Comparison of ENCODE assay signal across 8 cellular contexts in genomic region chr2:222038086-222038802, GRCh38.
A peak's percentile ranks its signal among the peaks of the same experiment; 100 is the strongest.
DNase-seq lines count a peak whose midpoint lies in the region; ATAC-seq and TF ChIP-seq lines count a peak whose summit lies in the region.

No MANE protein-coding gene starts in this region.

- no TSS peak for BruUV-seq in Panc1 (replicated peaks; lab: Mats Ljungman, UMichigan)

- no peaks in the 10 kb centered on the region for H3K9me3 ChIP-seq in GM23248 (ENCODE audit: low read depth)
- H3K9me3 ChIP-seq in Panc1 (ENCODE audit: control insufficient read depth, insufficient read depth, low read depth, low read length), result no peaks in the 10 kb centered on the region

- CTCF ChIA-PET in Panc1 (lab: Charles Lee), result interaction anchor here (0.6 to 0.9 kb wide), 2 partner anchors 12 to 523 kb away, joined by 3 read pairs; no protein-coding TSS in a partner anchor

- POLR2A ChIA-PET in Panc1 (lab: Charles Lee), result no interaction called here

- WGBS in GM23248 (ENCODE audit: low coverage in 1 of 2, low lambda C conversion rate in 2 of 2, missing lambda C conversion rate in 2 of 2), 2 experiments, result 13 to 17% methylated on average over 4 of the region's 4 CpGs

- intact Hi-C loops in Panc1 (cut with micrococcal nuclease; ENCODE audit: unreplicated experiment), result no loop called here

- no peaks in the 10 kb centered on the region for H3F3A ChIP-seq in GM23248 (ENCODE audit: insufficient read depth)

- ATAC-seq in Panc1, result no peak
- ATAC-seq in activated naive CD4-positive, alpha-beta T cell treated with anti-CD3 and anti-CD28 coated beads, Interleukin-2, amount 50 U/mL, for 72 hours, result no peak

- H3K9me3 Mint-ChIP-seq in activated naive CD4-positive, alpha-beta T cell treated with anti-CD3 and anti-CD28 coated beads, Interleukin-2, amount 50 U/mL, for 72 hours, result no peaks in the 10 kb centered on the region

- peak; percentile 11 to 15 for DNase-seq in AML-193 (lab: John Stamatoyannopoulos, UW)
- peak; percentile 45 for DNase-seq in GM23248
- no peak for DNase-seq in Panc1 (ENCODE audit: low read depth, low spot score)
- peak; percentile 20 for DNase-seq in iPS-NIHi11 (ENCODE audit: low spot score)
- DNase-seq in activated naive CD4-positive, alpha-beta T cell treated with anti-CD3 and anti-CD28 coated beads, Interleukin-2, amount 50 U/mL, for 72 hours (ENCODE audit: low spot score in 2 of 2), result no peak
- DNase-seq in MV-4-11 (lab: John Stamatoyannopoulos, UW), result no peak
- no peak for DNase-seq in dermis blood vessel endothelial cell
- DNase-seq in GDM1 (lab: John Stamatoyannopoulos, UW), result no peak

- H3K36me3 Mint-ChIP-seq in activated naive CD4-positive, alpha-beta T cell treated with anti-CD3 and anti-CD28 coated beads, Interleukin-2, amount 50 U/mL, for 72 hours, result no peaks in the 10 kb centered on the region

- in situ Hi-C loops in GM23248 (cut with MboI) (no loop called here), Panc1 (cut with HindIII; ENCODE audit: low pct_unique_long_range_greater_than_20kb, low sequenced_read_pairs) (no loop called here)

- no peaks in the 10 kb centered on the region for H3K9me2 ChIP-seq in GM23248 (ENCODE audit: insufficient read depth)

- no peaks in the 10 kb centered on the region for H3K36me3 ChIP-seq in GM23248 (ENCODE audit: low read depth)
- H3K36me3 ChIP-seq in Panc1 (ENCODE audit: control insufficient read depth, insufficient read depth, low read length), result no peaks in the 10 kb centered on the region

- H3K27ac ChIP-seq in GM23248 (no peak overlapping the region), Panc1 (ENCODE audit: low read length) (no peak overlapping the region)

- H3K27ac Mint-ChIP-seq in activated naive CD4-positive, alpha-beta T cell treated with anti-CD3 and anti-CD28 coated beads, Interleukin-2, amount 50 U/mL, for 72 hours, result no peak overlapping the region

- no peak overlapping the region for H2AFZ ChIP-seq in GM23248

- no peak overlapping the region for H3K4me3 ChIP-seq in GM23248
- no peak overlapping the region for H3K4me3 ChIP-seq in Panc1 (ENCODE audit: low read depth in 2 of 2, low read length in 2 of 2)

- H3K4me2 ChIP-seq in GM23248 (ENCODE audit: unreplicated experiment), result no peak overlapping the region

- peaks cover 3% of the 10 kb centered on the region; the same call in 1 of the 2 replicates for H3K4me1 ChIP-seq in GM23248 (ENCODE audit: insufficient read depth)
- H3K4me1 ChIP-seq in Panc1 (ENCODE audit: control insufficient read depth, insufficient read depth, low read length), result no peaks in the 10 kb centered on the region

- H3K27me3 ChIP-seq in GM23248 (replicated peaks; ENCODE audit: insufficient read depth) (peaks cover 24% of the 10 kb centered on the region), Panc1 (ENCODE audit: control insufficient read depth, insufficient read depth, low read length) (no peaks in the 10 kb centered on the region)

- H3K9ac ChIP-seq in GM23248, result no peak overlapping the region

- H3K79me2 ChIP-seq in GM23248 (ENCODE audit: insufficient read depth), result no peaks in the 10 kb centered on the region

- no peaks in the 10 kb centered on the region for H4K20me1 ChIP-seq in GM23248 (ENCODE audit: insufficient read depth)

- TF ChIP-seq CTCF in Panc1 (IDR thresholded peaks at IDR 0.05), result peak; percentile 54; the same call in 1 of the 2 replicates

Comparison
In these comparisons a context has a peak if more than half of its experiments do, and no peak if none do; other contexts are left out.
1. DNase-seq: peak in AML-193 (2 of 2), GM23248 (single experiment) and iPS-NIHi11 (single experiment); none in Panc1 (single experiment), activated naive CD4-positive, alpha-beta T cell treated with anti-CD3 and anti-CD28 coated beads, Interleukin-2, amount 50 U/mL, for 72 hours (0 of 2), MV-4-11 (single experiment), dermis blood vessel endothelial cell (single experiment) and GDM1 (single experiment).